In genomic region chr7:87628780-87629569, GRCh38 we compare ENCODE assay signal across 1 cellular context.
TF ChIP-seq lines count a peak whose summit lies in the region.

No MANE protein-coding gene starts in this region.

TF ChIP-seq in H1, 55 proteins besides CTCF, POLR2A, EP300 and RAD21:
- TF ChIP-seq E2F6 (IDR thresholded peaks at IDR 0.05) (peak; percentile 43; the same call in 1 of the 2 replicates), BRCA1 (IDR thresholded peaks at IDR 0.05; ENCODE audit: low read depth, low read length) (no peak), NANOG (IDR thresholded peaks at IDR 0.05; ENCODE audit: insufficient read depth, low read depth, low read length, poor library complexity, severe bottlenecking) (no peak), SUZ12 (IDR thresholded peaks at IDR 0.05; ENCODE audit: low read length) (peak; percentile 17; the same call in 1 of the 2 replicates), KDM4A (IDR thresholded peaks at IDR 0.05; ENCODE audit: low read depth, low read length, severe bottlenecking) (peak; percentile 35), PHF8 (conservative IDR thresholded peaks at IDR 0.05; ENCODE audit: low read depth, low read length) (no peak), RFX5 (IDR thresholded peaks at IDR 0.05; ENCODE audit: borderline replicate concordance, low read depth, low read length) (no peak), CTBP2 (IDR thresholded peaks at IDR 0.05; ENCODE audit: borderline replicate concordance, insufficient read depth, insufficient read length, low read length) (peak; percentile 46), EGR1 (IDR thresholded peaks at IDR 0.05; ENCODE audit: borderline replicate concordance, low read depth, low read length) (no peak), SIX5 (IDR thresholded peaks at IDR 0.05; ENCODE audit: low read depth, low read length) (no peak), RBBP5 (IDR thresholded peaks at IDR 0.05; ENCODE audit: borderline replicate concordance, low read depth, low read length) (no peak), RNF2 (IDR thresholded peaks at IDR 0.05; ENCODE audit: borderline replicate concordance, low read depth, low read length, missing control alignments, poor library complexity, severe bottlenecking) (peak; percentile 4), SIN3A (conservative IDR thresholded peaks at IDR 0.05 in 1 of 2, IDR thresholded peaks at IDR 0.05 in 1 of 2; ENCODE audit: low read depth in 1 of 2, low read length in 2 of 2) (no peak), TBP (IDR thresholded peaks at IDR 0.05; ENCODE audit: low read depth, low read length) (peak; percentile 19; the same call in 1 of the 2 replicates), FOSL1 (IDR thresholded peaks at IDR 0.05; ENCODE audit: insufficient read depth, low read depth, low read length) (no peak), TCF12 (IDR thresholded peaks at IDR 0.05; ENCODE audit: low read depth, low read length) (no peak)
